Comparison of ENCODE assay signal across 8 cellular contexts in genomic region chr4:52658671-52659015, GRCh38. TPM values are rescaled to one million over a fixed set of nuclear protein-coding genes. Genes with fewer than 3 reads are reported as not detected.
DNase-seq lines count a peak whose midpoint lies in the region; ATAC-seq and TF ChIP-seq lines count a peak whose summit lies in the region.

No MANE protein-coding gene starts in this region.

- in situ Hi-C loops in gastrocnemius medialis (cut with MboI; ENCODE audit: low sequenced_read_pairs in 4 of 4): loop anchor here in 1 of 4 donors (10.0 kb wide), 1 partner anchor 56 kb away; no protein-coding TSS in a partner anchor

- H3K4me1 ChIP-seq in heart right ventricle (peaks cover 0 to 75% (median 47%) of the 10 kb centered on the region in 9 donors), gastrocnemius medialis (peaks cover 39 to 42% of the 10 kb centered on the region in 2 donors)

- intact Hi-C loops in heart right ventricle (cut with DNase I) (loop anchor here in 7 of 10 donors (2.0 to 10.0 kb wide), 8 partner anchors 54 to 324 kb away; partner anchors contain the start of gene RASL11B (in 2 of the 7)), gastrocnemius medialis (cut with DNase I; ENCODE audit: low total_unique reads) (loop anchor here (1.0 to 10.0 kb wide), 6 partner anchors 30 to 1406 kb away; partner anchors contain the start of genes CHIC2 and RASL11B)

- POLR2A ChIA-PET in WTC11 (lab: Charles Lee): interaction anchor here (0.5 to 3.1 kb wide), 4 partner anchors 15 to 218 kb away, joined by 3 to 32 read pairs (median 5); partner anchors contain the start of gene ERVMER34-1

- H3K4me3 ChIP-seq in GM12864 (ENCODE audit: low read depth, low read length) (peak overlapping the region; percentile 88), heart right ventricle (peak overlapping the region; percentile 51 to 93 (median 85)), gastrocnemius medialis (peak overlapping the region; percentile 58 to 96 (median 78))

- H3K9me3 ChIP-seq in heart right ventricle: peaks cover 0 to 5% (median 0%) of the 10 kb centered on the region in 11 donors
- H3K9me3 ChIP-seq in gastrocnemius medialis: no peaks in the 10 kb centered on the region

- H3K36me3 Mint-ChIP-seq in WTC11: peaks cover 39% of the 10 kb centered on the region

- H3K9me3 Mint-ChIP-seq in WTC11: peaks cover 18% of the 10 kb centered on the region

- CTCF ChIA-PET in WTC11 (lab: Charles Lee): interaction anchor here (0.8 to 2.4 kb wide), 7 partner anchors 10 to 324 kb away, joined by 3 to 17 read pairs (median 8); no protein-coding TSS in a partner anchor

- peaks cover 55% of the 10 kb centered on the region for H3K4me1 Mint-ChIP-seq in WTC11

- no peak for TF ChIP-seq CTCF in GM12864 (IDR thresholded peaks at IDR 0.05; ENCODE audit: low read depth, low read length, missing control alignments)
- TF ChIP-seq CTCF in WTC11 (IDR thresholded peaks at IDR 0.05): no peak
- TF ChIP-seq CTCF in heart right ventricle (IDR thresholded peaks at IDR 0.05): no peak
- no peak for TF ChIP-seq CTCF in gastrocnemius medialis (IDR thresholded peaks at IDR 0.05 in 4 of 5, conservative IDR thresholded peaks at IDR 0.05 in 1 of 5)

- H3K27ac ChIP-seq in heart right ventricle: peak overlapping the region; percentile 95 to 100 (median 98)
- H3K27ac ChIP-seq in gastrocnemius medialis: peak overlapping the region; percentile 89 to 99 (median 91)

- no peak for TF ChIP-seq POLR2A in gastrocnemius medialis (IDR thresholded peaks at IDR 0.05)

- no peak for DNase-seq in GM12864 (ENCODE audit: low read depth)
- DNase-seq in WTC11 (ENCODE audit: low spot score): peak; percentile 28
- DNase-seq in heart right ventricle: peak in 1 of 2 donors; percentile 26
- no peak for DNase-seq in gastrocnemius medialis
- no peak for DNase-seq in glomerular visceral epithelial cell (ENCODE audit: extremely low spot score)
- DNase-seq in NCI-H748 (lab: John Stamatoyannopoulos, UW; ENCODE audit: unreplicated experiment): no peak
- DNase-seq in DMS153 (lab: John Stamatoyannopoulos, UW): no peak

- H3K27me3 Mint-ChIP-seq in WTC11 (ENCODE audit: low read depth): peaks cover 10% of the 10 kb centered on the region

- H3K36me3 ChIP-seq in heart right ventricle (peaks cover 0 to 8% (median 0%) of the 10 kb centered on the region in 9 donors), gastrocnemius medialis (no peaks in the 10 kb centered on the region)

- WGBS in heart right ventricle, 2 donors: 1% methylated on average over 36 to 37 of the region's 37 CpGs

- peak overlapping the region; percentile 72 for H3K4me3 Mint-ChIP-seq in WTC11

- H3K27ac Mint-ChIP-seq in WTC11: peak overlapping the region; percentile 93; the same call in 1 of the 2 replicates

- peak; percentile 9 for ATAC-seq in HG02840 (IDR thresholded peaks at IDR 0.05; ENCODE audit: low FRiP score, unreplicated experiment)
- peak; percentile 1; the same call in 1 of the 2 replicates for ATAC-seq in WTC11
- peak in 3 of 8 donors; percentile 0 to 5 (median 3) for ATAC-seq in heart right ventricle
- peak in 1 of 2 donors; percentile 2 for ATAC-seq in gastrocnemius medialis

- no peaks in the 10 kb centered on the region for H3K27me3 ChIP-seq in heart right ventricle
- no peaks in the 10 kb centered on the region for H3K27me3 ChIP-seq in gastrocnemius medialis

TF ChIP-seq in WTC11, 78 proteins besides CTCF, POLR2A, EP300 and RAD21:
- TF ChIP-seq MXD4 (CRISPR knock-in tag; IDR thresholded peaks at IDR 0.05; ENCODE audit: borderline replicate concordance): no peak
- no peak for TF ChIP-seq GABPB1 (CRISPR knock-in tag; IDR thresholded peaks at IDR 0.05)
- no peak for TF ChIP-seq NFE2L1 (CRISPR knock-in tag; IDR thresholded peaks at IDR 0.05)
- no peak for TF ChIP-seq JAZF1 (CRISPR knock-in tag; IDR thresholded peaks at IDR 0.05)
- no peak for TF ChIP-seq ZNF396 (CRISPR knock-in tag; IDR thresholded peaks at IDR 0.05; ENCODE audit: borderline replicate concordance)
- no peak for TF ChIP-seq GRHL2 (CRISPR knock-in tag; IDR thresholded peaks at IDR 0.05; ENCODE audit: insufficient replicate concordance, severe bottlenecking)
- TF ChIP-seq PRRX2 (CRISPR knock-in tag; IDR thresholded peaks at IDR 0.05): no peak
- no peak for TF ChIP-seq ZNF263 (CRISPR knock-in tag; IDR thresholded peaks at IDR 0.05; ENCODE audit: low read depth)
- no peak; the same call in 1 of the 2 replicates for TF ChIP-seq SP1 (CRISPR knock-in tag; conservative IDR thresholded peaks at IDR 0.05)
- TF ChIP-seq HMGA2 (CRISPR knock-in tag; IDR thresholded peaks at IDR 0.05): no peak
- no peak for TF ChIP-seq ZNF138 (CRISPR knock-in tag; conservative IDR thresholded peaks at IDR 0.05)
- TF ChIP-seq ATF6 (CRISPR knock-in tag; IDR thresholded peaks at IDR 0.05): no peak
- no peak for TF ChIP-seq ZNF671 (CRISPR knock-in tag; IDR thresholded peaks at IDR 0.05)
- no peak for TF ChIP-seq STAT6 (CRISPR knock-in tag; conservative IDR thresholded peaks at IDR 0.05; ENCODE audit: low read depth)
- TF ChIP-seq MAX (CRISPR knock-in tag; IDR thresholded peaks at IDR 0.05): no peak

RNA-seq across cellular contexts. Expression of gene USP46, which starts 0.5 kb away (rescaled TPM):
- total RNA-seq in WTC11 (2021) (48.1 to 54.1 TPM (median 49.5 TPM) in 3 replicates), heart right ventricle (100 to 1,000 TPM in 1 of 10 donors, 10 to 100 TPM in 9; 46.8 to 113 (median 74.8) TPM), gastrocnemius medialis (10 to 100 TPM in 3 of 4 donors, 1 to 10 TPM in 1; 8.9 to 13.2 (median 11.8) TPM)
- 10 to 100 TPM in 1 of 2 donors, 1 to 10 TPM in 1; 4.8 to 10.9 TPM for polyA plus RNA-seq in heart right ventricle
